ENCODE assay signal across 8 cellular contexts in the genomic region with DNA sequence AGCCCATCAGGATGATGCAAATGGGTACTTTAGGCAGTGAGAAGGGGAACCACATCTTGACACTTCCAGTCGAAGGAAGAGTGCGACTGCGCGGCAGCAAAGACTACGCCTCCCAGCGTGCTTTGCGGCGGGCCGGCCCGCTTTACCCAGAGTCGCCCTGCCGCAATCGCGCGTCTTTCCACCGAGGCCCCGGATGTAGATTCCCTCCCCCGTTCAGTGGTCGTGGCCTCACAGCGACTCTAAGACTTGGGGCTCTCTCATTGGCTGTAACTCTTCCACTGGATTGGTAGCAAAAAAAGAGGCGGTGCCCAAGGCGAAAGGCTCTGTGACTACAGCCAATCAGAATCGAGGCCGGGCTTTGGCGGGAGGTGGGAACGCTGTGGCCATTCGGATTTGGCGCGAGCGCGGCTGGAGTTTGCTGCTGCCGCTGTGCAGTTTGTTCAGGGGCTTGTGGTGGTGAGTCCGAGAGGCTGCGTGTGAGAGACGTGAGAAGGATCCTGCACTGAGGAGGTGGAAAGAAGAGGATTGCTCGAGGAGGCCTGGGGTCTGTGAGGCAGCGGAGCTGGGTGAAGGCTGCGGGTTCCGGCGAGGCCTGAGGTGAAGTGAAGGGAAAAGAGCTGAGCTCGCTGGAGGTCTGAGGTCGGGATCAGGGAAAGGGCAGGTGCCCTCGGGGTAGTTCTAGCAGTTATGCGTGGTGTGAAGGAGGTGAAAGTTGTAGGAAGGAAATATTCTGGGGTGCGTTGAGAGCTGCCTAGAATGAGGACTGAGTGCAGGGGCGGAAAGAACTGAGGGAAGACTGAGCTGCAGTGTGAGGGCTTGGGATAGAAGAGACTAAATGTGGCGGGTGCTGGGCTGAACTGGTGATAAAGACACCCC. TPM values are rescaled to one million over a fixed set of nuclear protein-coding genes. Genes with fewer than 3 reads are reported as not detected.
DNase-seq lines count a peak whose midpoint lies in the region; ATAC-seq and TF ChIP-seq lines count a peak whose summit lies in the region.

Gene CDC6, plus strand, starts transcription at position 386 of the 876 bp plus-strand sequence. CDS start 1,542 bp downstream, outside the sequence.

- peak within 1 kb of the TSS; percentile 92 to 96 for H3K4me3 ChIP-seq in DND-41 (ENCODE audit: low read depth in 1 of 2, low read length in 2 of 2)
- peak within 1 kb of the TSS; percentile 83 for H3K4me3 ChIP-seq in GM23248
- peak within 1 kb of the TSS; percentile 68 to 78 (median 76) for H3K4me3 ChIP-seq in fibroblast of lung (replicated peaks in 1 of 4; ENCODE audit: control extremely low read depth in 1 of 4, insufficient read depth in 1 of 4, low read depth in 3 of 4, low read length in 4 of 4)

- no peaks in the 10 kb centered on the region for H3K9me3 Mint-ChIP-seq in activated T-helper 1 cell treated with anti-CD3 and anti-CD28 coated beads, Interleukin-12 subunit alpha, Interleukin-12 subunit beta, Interleukin-2, Interleukin-4 antibody, amounts not matched to agents 30 ng/mL and 10 ng/mL and 1 ng/mL, durations not matched to agents 14 hours and 24 hours and 36 hours
- H3K9me3 Mint-ChIP-seq in naive thymus-derived CD8-positive, alpha-beta T cell, result no peaks in the 10 kb centered on the region

- peaks cover 40% of the 10 kb centered on the region for H3K36me3 ChIP-seq in DND-41 (ENCODE audit: insufficient read depth, low read length)
- no peaks in the 10 kb centered on the region for H3K36me3 ChIP-seq in GM23248 (ENCODE audit: low read depth)
- H3K36me3 ChIP-seq in fibroblast of lung (ENCODE audit: control insufficient read depth, insufficient read depth, low read length), result peaks cover 5% of the 10 kb centered on the region

- peaks cover 39% of the 10 kb centered on the region for H3K4me1 Mint-ChIP-seq in activated T-helper 1 cell treated with anti-CD3 and anti-CD28 coated beads, Interleukin-12 subunit alpha, Interleukin-12 subunit beta, Interleukin-2, Interleukin-4 antibody, amounts not matched to agents 30 ng/mL and 10 ng/mL and 1 ng/mL, durations not matched to agents 14 hours and 24 hours and 36 hours (ENCODE audit: low read depth)
- H3K4me1 Mint-ChIP-seq in naive thymus-derived CD8-positive, alpha-beta T cell, result peaks cover 10 to 33% (median 22%) of the 10 kb centered on the region in 4 donors

- DNase-seq in DND-41 (peak; percentile 100), GM23248 (peak; percentile 99), Kasumi-1 (lab: John Stamatoyannopoulos, UW) (peak; percentile 99 to 100), RPMI7951 (ENCODE audit: low read depth) (peak; percentile 99), fibroblast of lung (ENCODE audit: low read depth in 2 of 2) (peak; percentile 98 to 99)
- DNase-seq in activated T-helper 1 cell treated with anti-CD3 and anti-CD28 coated beads, Interleukin-12 subunit alpha, Interleukin-12 subunit beta, Interleukin-2, Interleukin-4 antibody, amounts not matched to agents 30 ng/mL and 10 ng/mL and 1 ng/mL, durations not matched to agents 14 hours and 24 hours and 36 hours (ENCODE audit: low spot score), result peak; percentile 98
- peak; percentile 94 to 99 (median 98) for DNase-seq in naive thymus-derived CD8-positive, alpha-beta T cell
- DNase-seq in stimulated activated naive CD4-positive, alpha-beta T cell (lab: John Stamatoyannopoulos, UW), result peak; percentile 94 to 98 (median 98)

- no peaks in the 10 kb centered on the region for H3K27me3 Mint-ChIP-seq in activated T-helper 1 cell treated with anti-CD3 and anti-CD28 coated beads, Interleukin-12 subunit alpha, Interleukin-12 subunit beta, Interleukin-2, Interleukin-4 antibody, amounts not matched to agents 30 ng/mL and 10 ng/mL and 1 ng/mL, durations not matched to agents 14 hours and 24 hours and 36 hours (ENCODE audit: insufficient read depth)
- H3K27me3 Mint-ChIP-seq in naive thymus-derived CD8-positive, alpha-beta T cell, result no peaks in the 10 kb centered on the region

- TF ChIP-seq CTCF in DND-41 (IDR thresholded peaks at IDR 0.05; ENCODE audit: borderline replicate concordance, extremely low read depth, low read length, poor library complexity, severe bottlenecking) (no peak), fibroblast of lung (conservative IDR thresholded peaks at IDR 0.05 in 1 of 2, IDR thresholded peaks at IDR 0.05 in 1 of 2; ENCODE audit: low read depth in 1 of 2, low read length in 2 of 2) (no peak)

- H4K20me1 ChIP-seq in DND-41 (ENCODE audit: insufficient read depth, low read length), result peaks cover 21% of the 10 kb centered on the region; the same call in 1 of the 2 replicates
- H4K20me1 ChIP-seq in GM23248 (ENCODE audit: insufficient read depth), result no peaks in the 10 kb centered on the region
- H4K20me1 ChIP-seq in fibroblast of lung (ENCODE audit: control insufficient read depth, extremely low read depth, insufficient read depth, low read length), result no peaks in the 10 kb centered on the region

- in situ Hi-C loops in GM23248 (cut with MboI), result no loop called here

- peak within 1 kb of the TSS; percentile 96 for H2AFZ ChIP-seq in DND-41 (ENCODE audit: low read depth, low read length)
- H2AFZ ChIP-seq in GM23248, result peak within 1 kb of the TSS; percentile 68
- peak within 1 kb of the TSS; percentile 6 for H2AFZ ChIP-seq in fibroblast of lung (ENCODE audit: low read length)

- peak; percentile 95 for ATAC-seq in DND-41 (ENCODE audit: insufficient read depth, low read depth)
- ATAC-seq in naive thymus-derived CD8-positive, alpha-beta T cell, result peak; percentile 96

- no peaks in the 10 kb centered on the region for H3K27me3 ChIP-seq in DND-41 (ENCODE audit: insufficient read depth, low read length, poor library complexity)
- no peaks in the 10 kb centered on the region for H3K27me3 ChIP-seq in GM23248 (replicated peaks; ENCODE audit: insufficient read depth)
- H3K27me3 ChIP-seq in fibroblast of lung (ENCODE audit: control insufficient read depth, insufficient read depth, low read length), result no peaks in the 10 kb centered on the region

- H3K9me2 ChIP-seq in GM23248 (ENCODE audit: insufficient read depth), result no peaks in the 10 kb centered on the region

- peak within 1 kb of the TSS; percentile 98 for H3K27ac Mint-ChIP-seq in activated T-helper 1 cell treated with anti-CD3 and anti-CD28 coated beads, Interleukin-12 subunit alpha, Interleukin-12 subunit beta, Interleukin-2, Interleukin-4 antibody, amounts not matched to agents 30 ng/mL and 10 ng/mL and 1 ng/mL, durations not matched to agents 14 hours and 24 hours and 36 hours
- H3K27ac Mint-ChIP-seq in naive thymus-derived CD8-positive, alpha-beta T cell, result peak within 1 kb of the TSS; percentile 60 to 97 (median 92)

- H3K4me3 Mint-ChIP-seq in activated T-helper 1 cell treated with anti-CD3 and anti-CD28 coated beads, Interleukin-12 subunit alpha, Interleukin-12 subunit beta, Interleukin-2, Interleukin-4 antibody, amounts not matched to agents 30 ng/mL and 10 ng/mL and 1 ng/mL, durations not matched to agents 14 hours and 24 hours and 36 hours, result peak within 1 kb of the TSS; percentile 99
- peak within 1 kb of the TSS; percentile 90 to 100 (median 98) for H3K4me3 Mint-ChIP-seq in naive thymus-derived CD8-positive, alpha-beta T cell

- H3K9ac ChIP-seq in DND-41 (ENCODE audit: low read depth, low read length), result peak within 1 kb of the TSS; percentile 98
- peak within 1 kb of the TSS; percentile 85 for H3K9ac ChIP-seq in GM23248
- H3K9ac ChIP-seq in fibroblast of lung (ENCODE audit: insufficient read depth, low read length), result peak within 1 kb of the TSS; percentile 63

- peaks cover 44% of the 10 kb centered on the region for H3K4me1 ChIP-seq in DND-41 (ENCODE audit: insufficient read depth, low read length)
- peaks cover 28% of the 10 kb centered on the region for H3K4me1 ChIP-seq in GM23248 (ENCODE audit: insufficient read depth)
- H3K4me1 ChIP-seq in fibroblast of lung (ENCODE audit: control insufficient read depth, extremely low read depth, insufficient read depth, low read length), result peaks cover 22% of the 10 kb centered on the region

- POLR2A ChIA-PET in naive thymus-derived CD8-positive, alpha-beta T cell (lab: Charles Lee), result interaction anchor here (0.6 to 1.0 kb wide), 4 partner anchors 20 to 187 kb away, joined by 3 to 4 read pairs (median 4); no protein-coding TSS in a partner anchor

- intact Hi-C loops in activated T-helper 1 cell treated with anti-CD3 and anti-CD28 coated beads, Interleukin-12 subunit alpha, Interleukin-12 subunit beta, Interleukin-2, Interleukin-4 antibody, amounts not matched to agents 30 ng/mL and 10 ng/mL and 1 ng/mL, durations not matched to agents 14 hours and 24 hours and 36 hours (cut with micrococcal nuclease), result loop anchor here (1.0 to 5.0 kb wide), 9 partner anchors 31 to 360 kb away; partner anchors contain the start of genes LRRC3C, MED24, NR1D1 and ORMDL3

- peaks cover 37% of the 10 kb centered on the region for H3F3A ChIP-seq in GM23248 (ENCODE audit: insufficient read depth)

- peak within 1 kb of the TSS; percentile 92 for H3K4me2 ChIP-seq in DND-41 (ENCODE audit: insufficient read depth, low read length)
- H3K4me2 ChIP-seq in GM23248 (ENCODE audit: unreplicated experiment), result peak within 1 kb of the TSS; percentile 94
- peak within 1 kb of the TSS; percentile 96 for H3K4me2 ChIP-seq in fibroblast of lung (ENCODE audit: extremely low read depth, insufficient read depth, low read length)

- H3K79me2 ChIP-seq in DND-41 (ENCODE audit: insufficient read depth, low read length) (peaks cover 44% of the 10 kb centered on the region), GM23248 (ENCODE audit: insufficient read depth) (peaks cover 14% of the 10 kb centered on the region; the same call in 1 of the 2 replicates), fibroblast of lung (ENCODE audit: control insufficient read depth, insufficient read depth, low read length) (peaks cover 11% of the 10 kb centered on the region)

- H3K9me3 ChIP-seq in DND-41 (ENCODE audit: insufficient read depth, low read length, severe bottlenecking) (no peaks in the 10 kb centered on the region), GM23248 (ENCODE audit: low read depth) (no peaks in the 10 kb centered on the region), fibroblast of lung (ENCODE audit: control insufficient read depth, insufficient read depth, low read depth, low read length) (no peaks in the 10 kb centered on the region)

- 0 to 2% methylated on average over 45 to 47 of the region's 47 CpGs for WGBS in GM23248 (ENCODE audit: low coverage in 1 of 2, low lambda C conversion rate in 2 of 2, missing lambda C conversion rate in 2 of 2), 2 experiments

- H3K27ac ChIP-seq in DND-41 (ENCODE audit: low read length), result peak within 1 kb of the TSS; percentile 98
- H3K27ac ChIP-seq in GM23248, result peak within 1 kb of the TSS; percentile 58
- H3K27ac ChIP-seq in fibroblast of lung (ENCODE audit: insufficient read depth, low read length), result peak within 1 kb of the TSS; percentile 91

- peaks cover 25% of the 10 kb centered on the region for H3K36me3 Mint-ChIP-seq in activated T-helper 1 cell treated with anti-CD3 and anti-CD28 coated beads, Interleukin-12 subunit alpha, Interleukin-12 subunit beta, Interleukin-2, Interleukin-4 antibody, amounts not matched to agents 30 ng/mL and 10 ng/mL and 1 ng/mL, durations not matched to agents 14 hours and 24 hours and 36 hours (ENCODE audit: low read depth)
- no peaks in the 10 kb centered on the region for H3K36me3 Mint-ChIP-seq in naive thymus-derived CD8-positive, alpha-beta T cell

RNA-seq across cellular contexts. Expression of gene CDC6, which starts in this region (rescaled TPM):
- total RNA-seq in GM23248 (2014; rRNA removed; shearing (Covaris generic)), result 12.4 and 13.4 TPM in 2 replicates
- polyA plus RNA-seq in GM23248 (2016; fragmentation: Nextera tagmentation; extraction: Ambion mirVana) (8.8 and 9.8 TPM in 2 replicates), fibroblast of lung (16.3 and 45.4 TPM in 2 replicates)
- 38.9 and 41.2 TPM in 2 replicates for total RNA-seq in RPMI7951 (2014; rRNA removed; shearing (Covaris generic))
- 130 and 135 TPM in 2 replicates for total RNA-seq in activated T-helper 1 cell treated with anti-CD3 and anti-CD28 coated beads, Interleukin-12 subunit alpha, Interleukin-12 subunit beta, Interleukin-2, Interleukin-4 antibody, amounts not matched to agents 30 ng/mL and 10 ng/mL and 1 ng/mL, durations not matched to agents 14 hours and 24 hours and 36 hours
- 1.3 and 4.5 TPM in 2 replicates for total RNA-seq in fibroblast of lung
- polyA plus RNA-seq in fibroblast of lung (2012), result 9.1 and 27.8 TPM in 2 replicates
- polyA minus RNA-seq in fibroblast of lung (ENCODE audit: low replicate concordance), result 2.0 and 6.4 TPM in 2 replicates
- total RNA-seq in naive thymus-derived CD8-positive, alpha-beta T cell, result 1 to 10 TPM; 1.5 to 1.6 TPM
- under 1 TPM in 1 of 3 donors, not detected in 2; 0.08 TPM for polyA plus RNA-seq in naive thymus-derived CD8-positive, alpha-beta T cell

Comparison
In these comparisons a context has a peak if more than half of its experiments do, and no peak if none do; other contexts are left out.
1. Peak in every context shown above with its lines: DNase-seq, ATAC-seq, H3K4me3 ChIP-seq and H3K27ac ChIP-seq.
2. H2AFZ ChIP-seq: peak in every context shown above with its lines; median percentile 96 in DND-41; 68 in GM23248; 6 in fibroblast of lung.